13 cellular contexts compared by ENCODE assay signal in the genomic region with DNA sequence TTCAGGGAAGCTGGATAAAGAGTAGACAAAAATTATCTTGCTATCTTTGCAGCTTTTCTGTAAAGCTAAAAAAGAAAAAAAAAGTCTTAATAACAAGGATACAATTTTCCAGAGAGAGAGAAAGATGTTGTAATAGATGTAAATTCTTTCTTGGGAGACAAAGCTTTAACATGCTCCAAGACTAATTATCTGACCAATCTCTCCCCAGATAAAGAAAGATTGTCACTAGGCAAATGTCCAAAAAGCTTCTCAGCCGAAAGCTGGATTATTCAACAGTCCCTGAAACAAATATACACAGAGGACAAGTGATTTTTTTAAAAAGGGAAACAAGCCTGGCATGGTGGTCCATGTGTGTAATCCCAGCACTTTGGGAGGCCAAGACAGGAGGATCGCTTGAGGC. TPM values are rescaled to one million over a fixed set of nuclear protein-coding genes. Genes with fewer than 3 reads are reported as not detected.
DNase-seq lines count a peak whose midpoint lies in the region; ATAC-seq, FAIRE-seq and TF ChIP-seq lines count a peak whose summit lies in the region.
"Had no signal": no experiment of that assay in that cellular context is flagged by ENCODE, and none has a peak within 500 bp of the region (broad histone marks: within the 10 kb centered on the region; RNA-seq: fewer than 3 reads in every experiment).

No MANE protein-coding gene starts in this region.

- H3K27ac Mint-ChIP-seq in naive thymus-derived CD4-positive, alpha-beta T cell: peak overlapping the region in 4 of 9 donors; percentile 56 to 97 (median 82)

- H3K9me3 ChIP-seq in BLaER1 (no peaks in the 10 kb centered on the region), HUES6 (ENCODE audit: control insufficient read depth, insufficient read depth, low read depth, low read length) (no peaks in the 10 kb centered on the region), adipocyte (ENCODE audit: control insufficient read depth, low read length) (no peaks in the 10 kb centered on the region)
- no peaks in the 10 kb centered on the region for H3K9me3 ChIP-seq in naive thymus-derived CD4-positive, alpha-beta T cell (ENCODE audit: control insufficient read depth in 2 of 3, low read length in 3 of 3)
- H3K9me3 ChIP-seq: Caco-2 had no signal

- H3K4me2 ChIP-seq in BLaER1: peak overlapping the region; percentile 40; the same call in 1 of the 2 replicates

- H3K4me1 ChIP-seq in BLaER1 (peaks cover 18% of the 10 kb centered on the region), HUES6 (ENCODE audit: control insufficient read depth, insufficient read depth, low read length) (peaks cover 11% of the 10 kb centered on the region; the same call in 1 of the 2 replicates), adipocyte (ENCODE audit: control insufficient read depth, insufficient read depth, low read length) (peaks cover 26% of the 10 kb centered on the region)
- peaks cover 0 to 29% of the 10 kb centered on the region in 2 donors for H3K4me1 ChIP-seq in naive thymus-derived CD4-positive, alpha-beta T cell (ENCODE audit: control insufficient read depth in 2 of 2, insufficient read depth in 2 of 2, low read length in 2 of 2)
- H3K4me1 ChIP-seq: Caco-2 had no signal

- POLR2A ChIA-PET in naive thymus-derived CD4-positive, alpha-beta T cell (lab: Charles Lee): interaction anchor here (0.6 to 0.7 kb wide), 2 partner anchors 10 to 620 kb away, joined by 3 read pairs; no protein-coding TSS in a partner anchor

- no peak for TF ChIP-seq POLR2A in GM12892 (IDR thresholded peaks at IDR 0.05; ENCODE audit: low read depth, low read length)

- H3K27ac ChIP-seq in BLaER1: no peak overlapping the region
- H3K27ac ChIP-seq in HUES6 (ENCODE audit: low read depth, low read length): no peak overlapping the region
- peak overlapping the region; percentile 92 for H3K27ac ChIP-seq in naive thymus-derived CD4-positive, alpha-beta T cell (ENCODE audit: low read depth, low read length)

- intact Hi-C loops in naive thymus-derived CD4-positive, alpha-beta T cell (cut with micrococcal nuclease): loop anchor here in 1 of 2 donors (5.0 kb wide), 1 partner anchor 1944 kb away; no protein-coding TSS in a partner anchor

- DNase-seq in adipocyte (ENCODE audit: low read depth): peak; percentile 19
- DNase-seq in naive thymus-derived CD4-positive, alpha-beta T cell: no peak
- DNase-seq in SIG-M5 treated with dmso at 0.1 percent for 504 hours (lab: John Stamatoyannopoulos, UW; ENCODE audit: unreplicated experiment): no peak
- DNase-seq in GM12892 (ENCODE audit: insufficient read length): no peak
- DNase-seq in stimulated activated naive CD4-positive, alpha-beta T cell (lab: John Stamatoyannopoulos, UW): no peak
- no peak for DNase-seq in NCI-H1105 treated with DMSO at 0.1 percent for 48 hours (lab: John Stamatoyannopoulos, UW)
- DNase-seq: Caco-2, NCI-H2029 treated with DMSO at 0.1 percent for 48 hours had no signal

- H3K4me1 Mint-ChIP-seq in naive thymus-derived CD4-positive, alpha-beta T cell: peaks cover 25 to 61% (median 46%) of the 10 kb centered on the region in 7 donors

- H3K27me3 ChIP-seq in BLaER1 (no peaks in the 10 kb centered on the region), HUES6 (ENCODE audit: control insufficient read depth, insufficient read depth, low read length) (no peaks in the 10 kb centered on the region), adipocyte (replicated peaks; ENCODE audit: control insufficient read depth, insufficient read depth, low read length) (no peaks in the 10 kb centered on the region)
- H3K27me3 ChIP-seq in naive thymus-derived CD4-positive, alpha-beta T cell (ENCODE audit: control insufficient read depth in 2 of 2, insufficient read depth in 2 of 2, low read length in 2 of 2): no peaks in the 10 kb centered on the region

- no peaks in the 10 kb centered on the region; the same call in 1 of the 2 replicates for H4K20me1 ChIP-seq in BLaER1

- H3K27me3 Mint-ChIP-seq in naive thymus-derived CD4-positive, alpha-beta T cell: peaks cover 0 to 2% (median 0%) of the 10 kb centered on the region in 5 donors

- H3K4me3 ChIP-seq in BLaER1 (no peak overlapping the region), HUES6 (ENCODE audit: low read depth, low read length) (peak overlapping the region; percentile 41), adipocyte (ENCODE audit: low read length) (peak overlapping the region; percentile 95)
- no peak overlapping the region for H3K4me3 ChIP-seq in naive thymus-derived CD4-positive, alpha-beta T cell (ENCODE audit: low read length)

- peaks cover 0 to 7% (median 0%) of the 10 kb centered on the region in 11 donors for H3K9me3 Mint-ChIP-seq in naive thymus-derived CD4-positive, alpha-beta T cell

- H3K36me3 ChIP-seq in BLaER1: peaks cover 16% of the 10 kb centered on the region
- peaks cover 15% of the 10 kb centered on the region for H3K36me3 ChIP-seq in HUES6 (ENCODE audit: control insufficient read depth, insufficient read depth, low read length)
- peaks cover 9% of the 10 kb centered on the region for H3K36me3 ChIP-seq in adipocyte (ENCODE audit: control insufficient read depth, insufficient read depth, low read length, severe bottlenecking)
- peaks cover 0 to 21% (median 4%) of the 10 kb centered on the region in 3 experiments for H3K36me3 ChIP-seq in naive thymus-derived CD4-positive, alpha-beta T cell (ENCODE audit: control insufficient read depth in 2 of 3, insufficient read depth in 3 of 3, low read length in 3 of 3)

- CTCF ChIA-PET in naive thymus-derived CD4-positive, alpha-beta T cell (lab: Charles Lee): interaction anchor here (0.7 to 1.6 kb wide), 4 partner anchors 14 to 25 kb away, joined by 3 to 5 read pairs (median 3); no protein-coding TSS in a partner anchor

- no peak for FAIRE-seq in GM12892 (lab: Jason Lieb, UNC)
- FAIRE-seq: H54, HTR-8/SVneo had no signal

- H3K36me3 Mint-ChIP-seq in naive thymus-derived CD4-positive, alpha-beta T cell: peaks cover 0 to 8% (median 1%) of the 10 kb centered on the region in 5 donors

- H3K9ac ChIP-seq in BLaER1: no peak overlapping the region
- no peak overlapping the region for H3K9ac ChIP-seq in HUES6 (ENCODE audit: low read length)
- H3K9ac ChIP-seq in adipocyte (ENCODE audit: low read length): peak overlapping the region; percentile 96

- ATAC-seq in naive thymus-derived CD4-positive, alpha-beta T cell: no peak

- H3K4me3 Mint-ChIP-seq in naive thymus-derived CD4-positive, alpha-beta T cell: no peak overlapping the region

RNA-seq across cellular contexts. Expression of a gene that starts 19.3 kb away (rescaled TPM):
- 1 to 10 TPM in 2 of 5 experiments, under 1 TPM in 2, not detected in 1; 0.41 to 2.1 (median 1.2) TPM for total RNA-seq in naive thymus-derived CD4-positive, alpha-beta T cell
- polyA plus RNA-seq in naive thymus-derived CD4-positive, alpha-beta T cell: under 1 TPM; 0.12 to 0.15 TPM
- not detected for polyA plus RNA-seq in GM12892 (2012; ENCODE audit: missing spikeins)

RNA-seq across cellular contexts. Expression of a gene that starts 44.5 kb away (rescaled TPM):
- total RNA-seq in naive thymus-derived CD4-positive, alpha-beta T cell: not detected
- not detected for polyA plus RNA-seq in naive thymus-derived CD4-positive, alpha-beta T cell
- not detected for polyA plus RNA-seq in GM12892 (2012; ENCODE audit: missing spikeins)
- total RNA-seq: Caco-2, mucosa of gallbladder had no signal

Comparison
In these comparisons a context has a peak if more than half of its experiments do, and no peak if none do; other contexts are left out.
1. H3K4me3 ChIP-seq: peak in HUES6 (single experiment) and adipocyte (single experiment); none in BLaER1 (single experiment) and naive thymus-derived CD4-positive, alpha-beta T cell (single experiment).